In the genomic region with DNA sequence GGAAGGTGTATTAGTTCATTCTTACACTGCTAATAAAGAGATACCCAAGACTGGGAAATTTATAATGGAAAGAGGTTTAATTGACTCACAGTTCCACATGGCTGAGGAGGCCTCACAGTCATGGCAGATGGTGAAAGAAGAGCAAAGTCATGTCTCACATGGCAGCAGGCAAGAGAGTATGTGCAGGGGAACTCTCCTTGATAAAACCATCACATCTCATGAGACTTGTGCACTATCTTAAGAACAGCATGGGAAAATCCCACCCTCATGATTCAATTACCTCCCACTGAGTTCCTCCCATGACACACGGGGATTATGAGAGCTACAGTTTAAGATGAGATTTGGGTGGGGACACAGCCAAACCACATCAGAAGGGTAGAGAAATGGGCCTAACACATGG, we compare ENCODE assay signal across 18 cellular contexts.
DNase-seq lines count a peak whose midpoint lies in the region; ATAC-seq, FAIRE-seq and TF ChIP-seq lines count a peak whose summit lies in the region.
"Had no signal": no experiment of that assay in that cellular context is flagged by ENCODE, and none has a peak within 500 bp of the region (broad histone marks: within the 10 kb centered on the region; RNA-seq: fewer than 3 reads in every experiment).

No MANE protein-coding gene starts in this region.

- H3K56ac ChIP-seq in IMR-90 (ENCODE audit: extremely low read depth, insufficient read depth, low read length), result no peak overlapping the region

- WGBS in IMR-90 (ENCODE audit: extremely low coverage in 2 of 2, insufficient read length in 1 of 2), 2 experiments, result no CpG with 5 or more reads among the region's 1 CpG

- no peak overlapping the region for H2AK5ac ChIP-seq in IMR-90 (ENCODE audit: low read depth, low read length)

- no peak overlapping the region for H4K5ac ChIP-seq in IMR-90 (ENCODE audit: low read depth, low read length)

- no peak overlapping the region for H4K91ac ChIP-seq in IMR-90 (ENCODE audit: insufficient read depth, low read depth, low read length)

- dilution Hi-C loops in IMR-90 (cut with HindIII; ENCODE audit: low sequenced_read_pairs, unreplicated experiment), result no loop called here

- H3K36me3 ChIP-seq in IMR-90 (ENCODE audit: control insufficient read depth, insufficient read depth, low read length), result no peaks in the 10 kb centered on the region
- H3K36me3 ChIP-seq in astrocyte (ENCODE audit: insufficient read depth, low read length), result no peaks in the 10 kb centered on the region
- H3K36me3 ChIP-seq: cardiac muscle cell, ovary had no signal

- H3K79me1 ChIP-seq in IMR-90 (ENCODE audit: low read depth in 1 of 2, low read length in 2 of 2), result no peaks in the 10 kb centered on the region

- H3K27me3 Mint-ChIP-seq in activated CD4-positive, alpha-beta T cell treated with anti-CD3 and anti-CD28 coated beads, Interleukin-2, amount 10 ng/mL, durations not matched to agents 24 days and 14 days, result no peaks in the 10 kb centered on the region
- peaks cover 7% of the 10 kb centered on the region for H3K27me3 Mint-ChIP-seq in astrocyte (ENCODE audit: low read depth, unreplicated experiment)

- TF ChIP-seq RAD21 in IMR-90 (IDR thresholded peaks at IDR 0.05; ENCODE audit: low read length), result no peak

- ATAC-seq in IMR-90 (ENCODE audit: low read depth), result no peak
- ATAC-seq in GM21786 (IDR thresholded peaks at IDR 0.05; ENCODE audit: unreplicated experiment), result no peak

- H3K14ac ChIP-seq in IMR-90 (replicated peaks; ENCODE audit: low read depth, low read length), result no peak overlapping the region

- H3K4me1 ChIP-seq in IMR-90 (ENCODE audit: control insufficient read depth, insufficient read depth, low read length), result no peaks in the 10 kb centered on the region
- no peaks in the 10 kb centered on the region for H3K4me1 ChIP-seq in astrocyte (ENCODE audit: insufficient read depth, low read length)

- BruUV-seq in IMR-90 (replicated peaks; lab: Mats Ljungman, UMichigan), result no TSS peak

- H3K4ac ChIP-seq in IMR-90 (ENCODE audit: low read depth, low read length), result no peak overlapping the region

- H3K27me3 ChIP-seq in IMR-90 (ENCODE audit: control insufficient read depth, insufficient read depth, low read length) (no peaks in the 10 kb centered on the region), astrocyte (ENCODE audit: insufficient read depth, low read length) (no peaks in the 10 kb centered on the region)
- H3K27me3 ChIP-seq: cardiac muscle cell, ovary had no signal

- H3K27ac Mint-ChIP-seq in activated CD4-positive, alpha-beta T cell treated with anti-CD3 and anti-CD28 coated beads, Interleukin-2, amount 10 ng/mL, durations not matched to agents 24 days and 14 days, result peak overlapping the region; percentile 80
- H3K27ac Mint-ChIP-seq in astrocyte (ENCODE audit: unreplicated experiment), result peak overlapping the region; percentile 37
- H3K27ac Mint-ChIP-seq: activated CD4-positive, alpha-beta T cell treated with anti-CD3 and anti-CD28 coated beads, Interleukin-2, amount 10 ng/mL, durations not matched to agents 7 days and 5 days; CD4-positive, CD25-positive, alpha-beta regulatory T cell had no signal

- H3K4me2 ChIP-seq in IMR-90 (ENCODE audit: low read depth, low read length) (no peak overlapping the region), astrocyte (ENCODE audit: low read length) (no peak overlapping the region)

- no peak overlapping the region for H3K18ac ChIP-seq in IMR-90 (ENCODE audit: low read depth, low read length)

- no peak overlapping the region for H2BK20ac ChIP-seq in IMR-90 (ENCODE audit: low read depth, low read length)

- H3K27ac ChIP-seq in IMR-90 (ENCODE audit: insufficient read depth, low read length), result no peak overlapping the region
- H3K27ac ChIP-seq in astrocyte (ENCODE audit: low read depth, low read length), result no peak overlapping the region
- H3K27ac ChIP-seq: cardiac muscle cell, ovary had no signal

- H3K23ac ChIP-seq in IMR-90 (ENCODE audit: low read depth, low read length), result no peak overlapping the region

- no peak overlapping the region for H2BK120ac ChIP-seq in IMR-90 (ENCODE audit: low read depth, low read length)

- H3K4me3 ChIP-seq in IMR-90 (ENCODE audit: insufficient read depth, low read depth, low read length) (no peak overlapping the region), astrocyte (ENCODE audit: insufficient read depth, low read depth, low read length) (no peak overlapping the region), skeletal muscle cell (ENCODE audit: low read depth, low read length) (no peak overlapping the region)
- H3K4me3 ChIP-seq: cardiac muscle cell, ovary had no signal

- H4K20me1 ChIP-seq in IMR-90 (ENCODE audit: insufficient read depth, low read length) (no peaks in the 10 kb centered on the region), astrocyte (ENCODE audit: insufficient read depth, low read length) (no peaks in the 10 kb centered on the region)

- no peak overlapping the region for H2BK5ac ChIP-seq in IMR-90 (ENCODE audit: low read depth, low read length, poor library complexity, severe bottlenecking)

- H3K9me3 ChIP-seq in IMR-90 (ENCODE audit: control insufficient read depth, insufficient read depth, low read length) (no peaks in the 10 kb centered on the region), astrocyte (ENCODE audit: insufficient read depth, low read depth, low read length) (no peaks in the 10 kb centered on the region)
- H3K9me3 ChIP-seq: ovary had no signal

- H3K9ac ChIP-seq in IMR-90 (ENCODE audit: low read depth, low read length) (no peak overlapping the region), astrocyte (ENCODE audit: low read length) (no peak overlapping the region)

- peaks cover 14% of the 10 kb centered on the region for H3K4me1 Mint-ChIP-seq in activated CD4-positive, alpha-beta T cell treated with anti-CD3 and anti-CD28 coated beads, Interleukin-2, amount 10 ng/mL, durations not matched to agents 24 days and 14 days
- H3K4me1 Mint-ChIP-seq in astrocyte (ENCODE audit: low read depth, unreplicated experiment), result no peaks in the 10 kb centered on the region
- H3K4me1 Mint-ChIP-seq: activated CD4-positive, alpha-beta T cell treated with anti-CD3 and anti-CD28 coated beads, Interleukin-2, amount 10 ng/mL, durations not matched to agents 7 days and 5 days; CD4-positive, CD25-positive, alpha-beta regulatory T cell had no signal

- no peaks in the 10 kb centered on the region for H3K9me1 ChIP-seq in IMR-90 (ENCODE audit: insufficient read depth, low read length)

- H3K9me3 Mint-ChIP-seq in activated CD4-positive, alpha-beta T cell treated with anti-CD3 and anti-CD28 coated beads, Interleukin-2, amount 10 ng/mL, durations not matched to agents 24 days and 14 days, result peaks cover 16% of the 10 kb centered on the region
- H3K9me3 Mint-ChIP-seq in astrocyte (ENCODE audit: unreplicated experiment), result peaks cover 5% of the 10 kb centered on the region
- H3K9me3 Mint-ChIP-seq: activated CD4-positive, alpha-beta T cell treated with anti-CD3 and anti-CD28 coated beads, Interleukin-2, amount 10 ng/mL, durations not matched to agents 7 days and 5 days had no signal

- no peak for TF ChIP-seq POLR2A in IMR-90 (IDR thresholded peaks at IDR 0.05; ENCODE audit: low read depth, low read length)

- H3K4me3 Mint-ChIP-seq in activated CD4-positive, alpha-beta T cell treated with anti-CD3 and anti-CD28 coated beads, Interleukin-2, amount 10 ng/mL, durations not matched to agents 24 days and 14 days, result peak overlapping the region; percentile 1
- H3K4me3 Mint-ChIP-seq in astrocyte (ENCODE audit: unreplicated experiment), result no peak overlapping the region
- H3K4me3 Mint-ChIP-seq: activated CD4-positive, alpha-beta T cell treated with anti-CD3 and anti-CD28 coated beads, Interleukin-2, amount 10 ng/mL, durations not matched to agents 7 days and 5 days; CD4-positive, CD25-positive, alpha-beta regulatory T cell had no signal

- H4K8ac ChIP-seq in IMR-90 (ENCODE audit: low read depth in 2 of 2, low read length in 2 of 2), result no peak overlapping the region

- H3K79me2 ChIP-seq in astrocyte (ENCODE audit: insufficient read depth, low read length), result no peaks in the 10 kb centered on the region

- no peak for DNase-seq in activated CD4-positive, alpha-beta T cell treated with anti-CD3 and anti-CD28 coated beads, Interleukin-2, amount 10 ng/mL, durations not matched to agents 24 days and 14 days
- no peak for DNase-seq in activated CD4-positive, alpha-beta T cell treated with anti-CD3 and anti-CD28 coated beads, Interleukin-2, amount 50 U/mL, for 4 hours
- DNase-seq in IMR-90 (peak; percentile 47), astrocyte (ENCODE audit: low read depth) (peak; percentile 37), skeletal muscle cell (ENCODE audit: low read depth) (peak; percentile 8), SKM-1 treated with dmso at 0.1 percent for 144 hours (lab: John Stamatoyannopoulos, UW; ENCODE audit: unreplicated experiment) (no peak), DMS114 treated with DMSO at 0.1 percent for 48 hours (lab: John Stamatoyannopoulos, UW; ENCODE audit: unreplicated experiment) (no peak)
- DNase-seq: activated CD4-positive, alpha-beta T cell treated with anti-CD3 and anti-CD28 coated beads, Interleukin-2, amount 10 ng/mL, durations not matched to agents 7 days and 5 days; activated gamma-delta T cell; CD4-positive, CD25-positive, alpha-beta regulatory T cell; foreskin melanocyte; MM.1S; NCI-H187 treated with DMSO at 0.1 percent for 48 hours; NCI-H446 treated with DMSO at 0.1 percent for 48 hours; ovary; T-helper 9 cell had no signal

- in situ Hi-C loops in IMR-90 (cut with MboI; ENCODE audit: low sequenced_read_pairs), result no loop called here

- POLR2A ChIA-PET in IMR-90 (lab: Charles Lee; ENCODE audit: unreplicated experiment), result no interaction called here

- H2AFZ ChIP-seq in IMR-90 (replicated peaks; ENCODE audit: low read length, poor library complexity) (no peak overlapping the region), astrocyte (ENCODE audit: low read depth, low read length) (no peak overlapping the region)

- no peak overlapping the region for H2AK9ac ChIP-seq in IMR-90 (replicated peaks; ENCODE audit: low read depth, low read length, poor library complexity)

- no peaks in the 10 kb centered on the region for H3K36me3 Mint-ChIP-seq in activated CD4-positive, alpha-beta T cell treated with anti-CD3 and anti-CD28 coated beads, Interleukin-2, amount 10 ng/mL, durations not matched to agents 24 days and 14 days (ENCODE audit: low read depth)
- H3K36me3 Mint-ChIP-seq in astrocyte (ENCODE audit: low read depth, unreplicated experiment), result no peaks in the 10 kb centered on the region
- H3K36me3 Mint-ChIP-seq: CD4-positive, CD25-positive, alpha-beta regulatory T cell had no signal

- FAIRE-seq in astrocyte (lab: Jason Lieb, UNC), result no peak

- TF ChIP-seq CTCF in IMR-90 (conservative IDR thresholded peaks at IDR 0.05; ENCODE audit: low read depth, low read length) (no peak), astrocyte (IDR thresholded peaks at IDR 0.05; ENCODE audit: insufficient read depth, low read depth, low read length) (no peak)

- H2BK15ac ChIP-seq in IMR-90 (ENCODE audit: low read depth, low read length), result no peak overlapping the region

- CTCF ChIA-PET in IMR-90 (lab: Yijun Ruan, JAX), result no interaction called here

- intact Hi-C loops in activated CD4-positive, alpha-beta T cell treated with anti-CD3 and anti-CD28 coated beads, Interleukin-2, amount 10 ng/mL, durations not matched to agents 24 days and 14 days (cut with micrococcal nuclease), result loop anchor here (5.0 kb wide), 1 partner anchor 97 kb away; no protein-coding TSS in a partner anchor
- intact Hi-C loops in IMR-90 (cut with micrococcal nuclease), result no loop called here

TF ChIP-seq in IMR-90, 13 proteins besides CTCF, POLR2A, EP300 and RAD21 (continues in another document):
- no peak for TF ChIP-seq BHLHE40 (IDR thresholded peaks at IDR 0.05; ENCODE audit: low read depth, low read length)

Comparison
In these comparisons a context has a peak if more than half of its experiments do, and no peak if none do; other contexts are left out.
1. DNase-seq: peak in IMR-90 (single experiment), astrocyte (single experiment) and skeletal muscle cell (single experiment); none in activated CD4-positive, alpha-beta T cell treated with anti-CD3 and anti-CD28 coated beads, Interleukin-2, amount 10 ng/mL, durations not matched to agents 24 days and 14 days (single experiment), activated CD4-positive, alpha-beta T cell treated with anti-CD3 and anti-CD28 coated beads, Interleukin-2, amount 50 U/mL, for 4 hours (0 of 2), SKM-1 treated with dmso at 0.1 percent for 144 hours (single experiment) and DMS114 treated with DMSO at 0.1 percent for 48 hours (single experiment).